13 cellular contexts compared by ENCODE assay signal in the genomic region with DNA sequence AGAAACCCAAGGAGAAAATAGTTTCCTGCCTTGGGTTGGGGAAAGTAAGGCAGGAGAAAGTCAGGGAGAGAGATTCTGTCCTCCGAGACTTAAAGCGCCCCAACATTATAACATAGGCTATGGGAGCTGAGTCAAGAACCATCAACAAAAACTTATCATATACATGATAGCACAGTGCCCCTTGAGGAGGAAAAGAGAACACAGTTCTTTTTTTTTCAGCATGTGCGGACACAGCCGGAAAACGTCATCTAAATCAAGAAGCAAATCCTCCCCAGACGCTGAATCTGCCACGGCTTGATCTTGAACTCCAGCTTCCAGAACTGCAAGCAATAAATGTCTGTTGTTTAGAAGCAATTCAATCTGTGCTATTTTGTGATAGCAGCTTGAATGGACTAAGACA.
DNase-seq lines count a peak whose midpoint lies in the region; ATAC-seq, FAIRE-seq and TF ChIP-seq lines count a peak whose summit lies in the region.
"Had no signal": no experiment of that assay in that cellular context is flagged by ENCODE, and none has a peak within 500 bp of the region (broad histone marks: within the 10 kb centered on the region; RNA-seq: fewer than 3 reads in every experiment).

No MANE protein-coding gene starts in this region.

- peak; percentile 48 for ATAC-seq in HG02870 (IDR thresholded peaks at IDR 0.05; ENCODE audit: unreplicated experiment)
- ATAC-seq in Panc1, result no peak
- ATAC-seq in GM21423 (IDR thresholded peaks at IDR 0.05; ENCODE audit: unreplicated experiment), result no peak
- ATAC-seq: right cardiac atrium had no signal

- intact Hi-C loops in Panc1 (cut with micrococcal nuclease; ENCODE audit: unreplicated experiment), result no loop called here
- intact Hi-C loops in kidney (cut with DNase I), result no loop called here

- DNase-seq in DMS153 treated with DMSO at 0.1 percent for 48 hours (lab: John Stamatoyannopoulos, UW; ENCODE audit: unreplicated experiment) (peak; percentile 15), Panc1 (ENCODE audit: low read depth, low spot score) (no peak), kidney (no peak), midbrain (lab: John Stamatoyannopoulos, UW) (no peak), middle frontal gyrus (ENCODE audit: extremely low spot score, low spot score) (no peak)
- DNase-seq: activated CD4-positive, alpha-beta memory T cell treated with anti-CD3 and anti-CD28 coated beads, Interleukin-2, amount 10 ng/mL, durations not matched to agents 7 days and 5 days; amniotic stem cell; erythroblast; right cardiac atrium had no signal

- peak; percentile 52 for TF ChIP-seq CTCF in Panc1 (IDR thresholded peaks at IDR 0.05)
- no peak for TF ChIP-seq CTCF in kidney (IDR thresholded peaks at IDR 0.05; ENCODE audit: borderline replicate concordance, extremely low read depth, insufficient read depth)

- BruUV-seq in Panc1 (replicated peaks; lab: Mats Ljungman, UMichigan), result no TSS peak

- FAIRE-seq in islet of Langerhans (lab: Jason Lieb, UNC), result peak; percentile 68
- FAIRE-seq in kidney (lab: Jason Lieb, UNC), result no peak
- FAIRE-seq: keratinocyte had no signal

- CTCF ChIA-PET in Panc1 (lab: Charles Lee), result interaction anchor here (0.7 kb wide), 3 partner anchors 84 to 247 kb away, joined by 4 to 6 read pairs (median 5); no protein-coding TSS in a partner anchor

- POLR2A ChIA-PET in Panc1 (lab: Charles Lee), result no interaction called here

- 0 out of 4 replicates have a peak overlapping the region, but pooled peaks of 1 of the 2 experiments have one; percentile 16 for H3K4me3 ChIP-seq in Panc1 (ENCODE audit: low read depth in 2 of 2, low read length in 2 of 2)
- H3K4me3 ChIP-seq in kidney (ENCODE audit: low read length in 2 of 2), result no peak overlapping the region

- no peak overlapping the region for H3K9ac ChIP-seq in kidney (ENCODE audit: low read length in 2 of 2)

- in situ Hi-C loops in Panc1 (cut with HindIII; ENCODE audit: low pct_unique_long_range_greater_than_20kb, low sequenced_read_pairs), result no loop called here

- no peaks in the 10 kb centered on the region for H3K4me1 ChIP-seq in Panc1 (ENCODE audit: control insufficient read depth, insufficient read depth, low read length)
- no peaks in the 10 kb centered on the region for H3K4me1 ChIP-seq in kidney (ENCODE audit: control insufficient read depth in 1 of 2, insufficient read depth in 1 of 2, low read depth in 1 of 2, low read length in 2 of 2)

- H3K27ac ChIP-seq in Panc1 (ENCODE audit: low read length) (no peak overlapping the region), kidney (ENCODE audit: low read depth in 2 of 2, low read length in 2 of 2) (no peak overlapping the region)

- no peaks in the 10 kb centered on the region for H3K27me3 ChIP-seq in Panc1 (ENCODE audit: control insufficient read depth, insufficient read depth, low read length)

- no peaks in the 10 kb centered on the region for H3K9me3 ChIP-seq in Panc1 (ENCODE audit: control insufficient read depth, insufficient read depth, low read depth, low read length)
- no peaks in the 10 kb centered on the region for H3K9me3 ChIP-seq in kidney (ENCODE audit: control insufficient read depth in 1 of 2, low read length in 2 of 2)

- no peaks in the 10 kb centered on the region for H3K36me3 ChIP-seq in Panc1 (ENCODE audit: control insufficient read depth, insufficient read depth, low read length)
- no peaks in the 10 kb centered on the region for H3K36me3 ChIP-seq in kidney (ENCODE audit: control insufficient read depth in 1 of 2, insufficient read depth in 2 of 2, low read length in 2 of 2)
